ENCODE assay signal across 11 cellular contexts in genomic region chr2:64263315-64263714, GRCh38.
A peak's percentile ranks its signal among the peaks of the same experiment; 100 is the strongest.
DNase-seq lines count a peak whose midpoint lies in the region; ATAC-seq and TF ChIP-seq lines count a peak whose summit lies in the region.
"Had no signal": no experiment of that assay in that cellular context is flagged by ENCODE, and none has a peak within 500 bp of the region (broad histone marks: within the 10 kb centered on the region; RNA-seq: fewer than 3 reads in every experiment).

No MANE protein-coding gene starts in this region.

- TF ChIP-seq POLR2A in uterus (IDR thresholded peaks at IDR 0.05), result no peak

- H3K36me3 ChIP-seq in hepatocyte (replicated peaks; ENCODE audit: insufficient read depth, low read depth), result no peaks in the 10 kb centered on the region
- no peaks in the 10 kb centered on the region for H3K36me3 ChIP-seq in uterus
- H3K36me3 ChIP-seq: left ventricle myocardium inferior had no signal

- no peaks in the 10 kb centered on the region for H3K9me2 ChIP-seq in hepatocyte (replicated peaks; ENCODE audit: insufficient read depth)

- peak overlapping the region; percentile 83 for H3K27ac ChIP-seq in hepatocyte
- H3K27ac ChIP-seq in uterus, result peak overlapping the region; percentile 51 to 64

- H4K20me1 ChIP-seq in hepatocyte (ENCODE audit: insufficient read depth, poor library complexity, severe bottlenecking), result no peaks in the 10 kb centered on the region

- no peak overlapping the region for H3K4me3 ChIP-seq in astrocyte of the cerebellum (ENCODE audit: low read depth, low read length)
- H3K4me3 ChIP-seq in hepatocyte, result no peak overlapping the region
- H3K4me3 ChIP-seq in uterus, result no peak overlapping the region
- H3K4me3 ChIP-seq: left ventricle myocardium inferior had no signal

- H2AFZ ChIP-seq in hepatocyte, result no peak overlapping the region

- H3K79me2 ChIP-seq in hepatocyte, result no peaks in the 10 kb centered on the region

- H3K9me3 ChIP-seq in hepatocyte (ENCODE audit: low read depth), result no peaks in the 10 kb centered on the region
- no peaks in the 10 kb centered on the region for H3K9me3 ChIP-seq in uterus
- H3K9me3 ChIP-seq: left ventricle myocardium inferior had no signal

- in situ Hi-C loops in astrocyte of the cerebellum (cut with HindIII; ENCODE audit: low sequenced_read_pairs), result no loop called here

- H3K27me3 ChIP-seq in hepatocyte (no peaks in the 10 kb centered on the region), uterus (no peaks in the 10 kb centered on the region)

- 32% methylated on average over 6 of the region's 6 CpGs for WGBS in hepatocyte (ENCODE audit: low lambda C conversion rate, missing lambda C conversion rate)

- H3K4me2 ChIP-seq in hepatocyte, result peak overlapping the region; percentile 37

- H3K4me1 ChIP-seq in hepatocyte (ENCODE audit: insufficient read depth), result peaks cover 44% of the 10 kb centered on the region
- H3K4me1 ChIP-seq in uterus, result no peaks in the 10 kb centered on the region

- TF ChIP-seq CTCF in astrocyte of the cerebellum (IDR thresholded peaks at IDR 0.05; ENCODE audit: low read depth, low read length, missing control alignments) (no peak), hepatocyte (IDR thresholded peaks at IDR 0.05; ENCODE audit: poor library complexity) (no peak), uterus (IDR thresholded peaks at IDR 0.05) (no peak)

- DNase-seq in HT1080 (ENCODE audit: low read depth) (peak; percentile 72), astrocyte of the cerebellum (ENCODE audit: low read depth) (peak; percentile 69), hepatocyte (ENCODE audit: low spot score) (peak; percentile 65), uterus (peak in 1 of 2 donors; percentile 46)
- DNase-seq in activated naive CD4-positive, alpha-beta T cell (lab: John Stamatoyannopoulos, UW), result no peak
- DNase-seq: effector CD4-positive, alpha-beta T cell; Karpas-422; left ventricle myocardium inferior; NK-92 treated with Interleukin-12 subunit alpha and Interleukin-12 subunit beta, amount 100 ng/mL, for 24 hours had no signal

- ATAC-seq in GM21367 (IDR thresholded peaks at IDR 0.05; ENCODE audit: unreplicated experiment), result no peak
- no peak for ATAC-seq in GM19395 (IDR thresholded peaks at IDR 0.05; ENCODE audit: unreplicated experiment)

- intact Hi-C loops in uterus (cut with DNase I; ENCODE audit: low total_unique reads), result no loop called here

Comparison
In these comparisons a context has a peak if more than half of its experiments do, and no peak if none do; other contexts are left out.
1. DNase-seq: peak in HT1080 (single experiment), astrocyte of the cerebellum (single experiment) and hepatocyte (single experiment); none in activated naive CD4-positive, alpha-beta T cell (0 of 4).